2 cellular contexts compared by ENCODE assay signal in genomic region chr19:38183227-38183914, GRCh38.
TF ChIP-seq lines count a peak whose summit lies in the region.

No MANE protein-coding gene starts in this region.

TF ChIP-seq in GM23338, 12 proteins besides CTCF, POLR2A, EP300 and RAD21 (continued from another document):
- TF ChIP-seq REST (IDR thresholded peaks at IDR 0.05; ENCODE audit: unreplicated experiment): no peak
- TF ChIP-seq NANOG (IDR thresholded peaks at IDR 0.05; ENCODE audit: borderline replicate concordance): no peak

TF ChIP-seq in SK-N-SH, 30 proteins besides CTCF, POLR2A, EP300 and RAD21 (continued from another document):
- TF ChIP-seq REST (IDR thresholded peaks at IDR 0.05; ENCODE audit: low read depth, low read length): no peak
